Comparison of ENCODE assay signal across 1 cellular context in genomic region chr10:88883443-88883799, GRCh38.
TF ChIP-seq lines count a peak whose summit lies in the region.

No MANE protein-coding gene starts in this region.

TF ChIP-seq in endothelial cell of umbilical vein, 7 proteins besides CTCF, POLR2A, EP300 and RAD21:
- no peak for TF ChIP-seq EZH2 (IDR thresholded peaks at IDR 0.05; ENCODE audit: borderline replicate concordance, low read depth, low read length, severe bottlenecking)
- TF ChIP-seq FOS (IDR thresholded peaks at IDR 0.05; ENCODE audit: borderline replicate concordance, insufficient read depth, low read length): no peak
- TF ChIP-seq POLR2AphosphoS5 (IDR thresholded peaks at IDR 0.05; ENCODE audit: insufficient read depth, low read depth, low read length): no peak
- TF ChIP-seq JUN (IDR thresholded peaks at IDR 0.05; ENCODE audit: borderline replicate concordance, insufficient read depth, insufficient read length, low read depth): no peak
- no peak for TF ChIP-seq MYC (IDR thresholded peaks at IDR 0.05; ENCODE audit: low read depth, low read length)
- TF ChIP-seq MAX (IDR thresholded peaks at IDR 0.05; ENCODE audit: insufficient read depth, insufficient read length): no peak
- no peak for TF ChIP-seq GATA2 (IDR thresholded peaks at IDR 0.05; ENCODE audit: insufficient read depth, insufficient read length, low read depth, low read length)
